ENCODE assay signal across 2 cellular contexts in genomic region chr16:2046125-2046888, GRCh38.
TF ChIP-seq lines count a peak whose summit lies in the region.

No MANE protein-coding gene starts in this region.

TF ChIP-seq in HCT116, 20 proteins besides CTCF, POLR2A, EP300 and RAD21:
- TF ChIP-seq ZNF274 (IDR thresholded peaks at IDR 0.05; ENCODE audit: low read depth, low read length) (no peak), SP1 (IDR thresholded peaks at IDR 0.05; ENCODE audit: low read depth) (no peak), POLR2AphosphoS5 (IDR thresholded peaks at IDR 0.05; ENCODE audit: low read depth, low read length) (no peak), EZH2phosphoT487 (IDR thresholded peaks at IDR 0.05; ENCODE audit: borderline replicate concordance) (no peak), EGR1 (IDR thresholded peaks at IDR 0.05; ENCODE audit: low read depth) (no peak), CEBPB (IDR thresholded peaks at IDR 0.05; ENCODE audit: low read depth) (no peak), CBX3 (IDR thresholded peaks at IDR 0.05; ENCODE audit: low read depth) (no peak), SRF (IDR thresholded peaks at IDR 0.05; ENCODE audit: low read depth) (no peak), ZFX (IDR thresholded peaks at IDR 0.05) (no peak), FOSL1 (IDR thresholded peaks at IDR 0.05; ENCODE audit: low read depth) (no peak), YY1 (IDR thresholded peaks at IDR 0.05; ENCODE audit: extremely low read depth, insufficient replicate concordance, low read depth, low read length) (no peak), SIN3A (IDR thresholded peaks at IDR 0.05; ENCODE audit: low read depth) (no peak)
- TF ChIP-seq, protein P1, sequence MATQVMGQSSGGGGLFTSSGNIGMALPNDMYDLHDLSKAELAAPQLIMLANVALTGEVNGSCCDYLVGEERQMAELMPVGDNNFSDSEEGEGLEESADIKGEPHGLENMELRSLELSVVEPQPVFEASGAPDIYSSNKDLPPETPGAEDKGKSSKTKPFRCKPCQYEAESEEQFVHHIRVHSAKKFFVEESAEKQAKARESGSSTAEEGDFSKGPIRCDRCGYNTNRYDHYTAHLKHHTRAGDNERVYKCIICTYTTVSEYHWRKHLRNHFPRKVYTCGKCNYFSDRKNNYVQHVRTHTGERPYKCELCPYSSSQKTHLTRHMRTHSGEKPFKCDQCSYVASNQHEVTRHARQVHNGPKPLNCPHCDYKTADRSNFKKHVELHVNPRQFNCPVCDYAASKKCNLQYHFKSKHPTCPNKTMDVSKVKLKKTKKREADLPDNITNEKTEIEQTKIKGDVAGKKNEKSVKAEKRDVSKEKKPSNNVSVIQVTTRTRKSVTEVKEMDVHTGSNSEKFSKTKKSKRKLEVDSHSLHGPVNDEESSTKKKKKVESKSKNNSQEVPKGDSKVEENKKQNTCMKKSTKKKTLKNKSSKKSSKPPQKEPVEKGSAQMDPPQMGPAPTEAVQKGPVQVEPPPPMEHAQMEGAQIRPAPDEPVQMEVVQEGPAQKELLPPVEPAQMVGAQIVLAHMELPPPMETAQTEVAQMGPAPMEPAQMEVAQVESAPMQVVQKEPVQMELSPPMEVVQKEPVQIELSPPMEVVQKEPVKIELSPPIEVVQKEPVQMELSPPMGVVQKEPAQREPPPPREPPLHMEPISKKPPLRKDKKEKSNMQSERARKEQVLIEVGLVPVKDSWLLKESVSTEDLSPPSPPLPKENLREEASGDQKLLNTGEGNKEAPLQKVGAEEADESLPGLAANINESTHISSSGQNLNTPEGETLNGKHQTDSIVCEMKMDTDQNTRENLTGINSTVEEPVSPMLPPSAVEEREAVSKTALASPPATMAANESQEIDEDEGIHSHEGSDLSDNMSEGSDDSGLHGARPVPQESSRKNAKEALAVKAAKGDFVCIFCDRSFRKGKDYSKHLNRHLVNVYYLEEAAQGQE (IDR thresholded peaks at IDR 0.05; ENCODE audit: low read depth): no peak
- TF ChIP-seq, protein P2, sequence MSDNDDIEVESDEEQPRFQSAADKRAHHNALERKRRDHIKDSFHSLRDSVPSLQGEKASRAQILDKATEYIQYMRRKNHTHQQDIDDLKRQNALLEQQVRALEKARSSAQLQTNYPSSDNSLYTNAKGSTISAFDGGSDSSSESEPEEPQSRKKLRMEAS (IDR thresholded peaks at IDR 0.05): no peak
- TF ChIP-seq, protein P3, sequence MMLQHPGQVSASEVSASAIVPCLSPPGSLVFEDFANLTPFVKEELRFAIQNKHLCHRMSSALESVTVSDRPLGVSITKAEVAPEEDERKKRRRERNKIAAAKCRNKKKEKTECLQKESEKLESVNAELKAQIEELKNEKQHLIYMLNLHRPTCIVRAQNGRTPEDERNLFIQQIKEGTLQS (IDR thresholded peaks at IDR 0.05): no peak

TF ChIP-seq in GM12891, 5 proteins besides CTCF, POLR2A, EP300 and RAD21:
- TF ChIP-seq POU2F2 (IDR thresholded peaks at IDR 0.05; ENCODE audit: low read depth, low read length) (no peak), POLR2AphosphoS5 (IDR thresholded peaks at IDR 0.05; ENCODE audit: low read depth, low read length) (no peak), PAX5 (IDR thresholded peaks at IDR 0.05; ENCODE audit: insufficient read depth, low read length, severe bottlenecking) (no peak), SPI1 (IDR thresholded peaks at IDR 0.05; ENCODE audit: low read depth, low read length) (no peak), TAF1 (IDR thresholded peaks at IDR 0.05; ENCODE audit: low read depth, low read length) (no peak)
